In the genomic region with DNA sequence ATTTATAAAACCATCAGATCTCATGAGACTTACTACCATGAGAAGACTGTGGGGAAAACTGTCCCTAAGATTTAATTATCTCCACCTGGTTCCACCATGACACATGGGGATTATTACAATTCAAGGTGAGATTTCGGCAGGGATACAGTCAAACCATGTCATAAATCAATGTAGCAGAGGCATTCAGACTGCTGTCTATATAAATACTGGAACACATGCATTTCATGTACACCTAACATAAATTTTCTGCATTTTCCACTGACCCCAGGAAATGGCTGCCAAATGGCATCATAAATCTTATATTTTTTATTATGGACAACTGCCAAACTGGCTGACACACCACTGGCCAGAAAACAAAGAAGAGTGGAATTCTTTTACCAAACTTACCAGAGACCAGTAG, we compare ENCODE assay signal across 9 cellular contexts.
"Had no signal": no experiment of that assay in that cellular context is flagged by ENCODE, and none has a peak within 500 bp of the region (broad histone marks: within the 10 kb centered on the region; RNA-seq: fewer than 3 reads in every experiment).

No MANE protein-coding gene starts in this region.

- H3K27ac ChIP-seq: GM23248, HL-60 had no signal

- H3K4me1 ChIP-seq: HAP-1 had no signal

- H2AFZ ChIP-seq: GM23248 had no signal

- DNase-seq: GM23248, GOT3, H7, HFFc6, IMR-90, KBM-7 had no signal

- H3K9me3 ChIP-seq: HAP-1 had no signal

- H3K9ac ChIP-seq: GM23248 had no signal

- H3K4me3 ChIP-seq: GM23248, HAP-1 had no signal

- H3K36me3 ChIP-seq: HAP-1 had no signal

- H3K27ac Mint-ChIP-seq: HFFc6 had no signal

- H3K4me3 Mint-ChIP-seq: HFFc6 had no signal

- FAIRE-seq: HTR-8/SVneo had no signal
